ENCODE assay signal across 30 cellular contexts in genomic region chr10:110965216-110965615, GRCh38.
"Had no signal": no experiment of that assay in that cellular context is flagged by ENCODE, and none has a peak within 500 bp of the region (broad histone marks: within the 10 kb centered on the region; RNA-seq: fewer than 3 reads in every experiment).

No MANE protein-coding gene starts in this region.

- H3K27ac ChIP-seq: neural progenitor cell, ovary, parathyroid adenoma, psoas muscle, right lobe of liver, sigmoid colon, suprapubic skin, testis, tibial artery, transverse colon, upper lobe of right lung, uterus had no signal

- H3K36me3 ChIP-seq: neural progenitor cell, ovary, right lobe of liver, sigmoid colon, suprapubic skin, tibial artery, transverse colon, upper lobe of right lung, uterus had no signal

- H3K9me3 ChIP-seq: ovary, psoas muscle, right lobe of liver, sigmoid colon, suprapubic skin, testis, tibial artery, transverse colon, upper lobe of right lung, uterus had no signal

- H3K4me1 Mint-ChIP-seq: neural progenitor cell had no signal

- H3K9me3 Mint-ChIP-seq: naive thymus-derived CD4-positive, alpha-beta T cell; natural killer cell; nephron; stimulated activated effector memory CD8-positive, alpha-beta T cell treated with anti-CD3 and anti-CD28 coated beads, Interleukin-12 subunit alpha, Interleukin-12 subunit beta, amount 100 ng/mL, for 72 hours; stimulated activated naive CD8-positive, alpha-beta T cell treated with anti-CD3 and anti-CD28 coated beads, Interleukin-15, amount 100 ng/mL, for 72 hours; type B pancreatic cell had no signal

- H3K27me3 Mint-ChIP-seq: naive thymus-derived CD4-positive, alpha-beta T cell; progenitor cell of endocrine pancreas; stimulated activated naive CD8-positive, alpha-beta T cell treated with anti-CD3 and anti-CD28 coated beads, Interleukin-15, amount 100 ng/mL, for 72 hours; type B pancreatic cell had no signal

- H3K27ac Mint-ChIP-seq: natural killer cell; neural progenitor cell; progenitor cell of endocrine pancreas; stimulated activated effector memory CD8-positive, alpha-beta T cell treated with anti-CD3 and anti-CD28 coated beads, Interleukin-12 subunit alpha, Interleukin-12 subunit beta, amount 100 ng/mL, for 72 hours; stimulated activated naive CD8-positive, alpha-beta T cell treated with anti-CD3 and anti-CD28 coated beads, Interleukin-15, amount 100 ng/mL, for 72 hours; type B pancreatic cell had no signal

- DNase-seq: naive thymus-derived CD4-positive, alpha-beta T cell; natural killer cell; occipital lobe; ovary; posterior cingulate gyrus; psoas muscle; right cardiac atrium; right lobe of liver; sigmoid colon; small intestine; stimulated activated CD4-positive, alpha-beta T cell treated with anti-CD3 and anti-CD28 coated beads, Interleukin-15, amount 100 ng/mL, for 24 hours; stimulated activated CD4-positive, alpha-beta T cell treated with anti-CD3 and anti-CD28 coated beads, Interleukin-2, amount 100 ng/mL, for 24 hours; stimulated activated CD4-positive, alpha-beta T cell treated with anti-CD3 and anti-CD28 coated beads, Interleukin-2, amount 100 ng/mL, for 48 hours; stimulated activated CD4-positive, alpha-beta T cell treated with anti-CD3 and anti-CD28 coated beads, Interleukin-4, amount 100 ng/mL, for 24 hours; stimulated activated naive CD4-positive, alpha-beta T cell; stimulated activated naive CD8-positive, alpha-beta T cell treated with anti-CD3 and anti-CD28 coated beads, Interleukin-15, amount 100 ng/mL, for 72 hours; stimulated activated naive CD8-positive, alpha-beta T cell treated with anti-CD3 and anti-CD28 coated beads, Interleukin-15, Interleukin-2, amounts not matched to agents 100 U/mL and 50 U/mL, for 24 hours; substantia nigra; testis; tibial artery; transverse colon; upper lobe of right lung; uterus had no signal

- H3K4me1 ChIP-seq: uterus had no signal

- ATAC-seq: naive thymus-derived CD4-positive, alpha-beta T cell; natural killer cell; psoas muscle; right cardiac atrium; right lobe of liver; stimulated activated effector memory CD8-positive, alpha-beta T cell treated with anti-CD3 and anti-CD28 coated beads, Interleukin-12 subunit alpha, Interleukin-12 subunit beta, amount 100 ng/mL, for 72 hours; stimulated activated naive CD8-positive, alpha-beta T cell treated with anti-CD3 and anti-CD28 coated beads, Interleukin-15, amount 100 ng/mL, for 72 hours; stimulated activated naive CD8-positive, alpha-beta T cell treated with anti-CD3 and anti-CD28 coated beads, Interleukin-15, Interleukin-2, amounts not matched to agents 100 U/mL and 50 U/mL, for 24 hours; upper lobe of right lung had no signal

- H3K4me3 ChIP-seq: neural progenitor cell, ovary, psoas muscle, right lobe of liver, sigmoid colon, suprapubic skin, testis, tibial artery, transverse colon, upper lobe of right lung, uterus had no signal

- H3K27me3 ChIP-seq: neural progenitor cell, ovary, right lobe of liver, sigmoid colon, suprapubic skin, testis, tibial artery, transverse colon, upper lobe of right lung, uterus had no signal

- H3K4me3 Mint-ChIP-seq: natural killer cell; nephron; neural progenitor cell; stimulated activated effector memory CD8-positive, alpha-beta T cell treated with anti-CD3 and anti-CD28 coated beads, Interleukin-12 subunit alpha, Interleukin-12 subunit beta, amount 100 ng/mL, for 72 hours; stimulated activated naive CD8-positive, alpha-beta T cell treated with anti-CD3 and anti-CD28 coated beads, Interleukin-15, amount 100 ng/mL, for 72 hours; type B pancreatic cell had no signal
